Comparison of ENCODE assay signal across 8 cellular contexts in the genomic region with DNA sequence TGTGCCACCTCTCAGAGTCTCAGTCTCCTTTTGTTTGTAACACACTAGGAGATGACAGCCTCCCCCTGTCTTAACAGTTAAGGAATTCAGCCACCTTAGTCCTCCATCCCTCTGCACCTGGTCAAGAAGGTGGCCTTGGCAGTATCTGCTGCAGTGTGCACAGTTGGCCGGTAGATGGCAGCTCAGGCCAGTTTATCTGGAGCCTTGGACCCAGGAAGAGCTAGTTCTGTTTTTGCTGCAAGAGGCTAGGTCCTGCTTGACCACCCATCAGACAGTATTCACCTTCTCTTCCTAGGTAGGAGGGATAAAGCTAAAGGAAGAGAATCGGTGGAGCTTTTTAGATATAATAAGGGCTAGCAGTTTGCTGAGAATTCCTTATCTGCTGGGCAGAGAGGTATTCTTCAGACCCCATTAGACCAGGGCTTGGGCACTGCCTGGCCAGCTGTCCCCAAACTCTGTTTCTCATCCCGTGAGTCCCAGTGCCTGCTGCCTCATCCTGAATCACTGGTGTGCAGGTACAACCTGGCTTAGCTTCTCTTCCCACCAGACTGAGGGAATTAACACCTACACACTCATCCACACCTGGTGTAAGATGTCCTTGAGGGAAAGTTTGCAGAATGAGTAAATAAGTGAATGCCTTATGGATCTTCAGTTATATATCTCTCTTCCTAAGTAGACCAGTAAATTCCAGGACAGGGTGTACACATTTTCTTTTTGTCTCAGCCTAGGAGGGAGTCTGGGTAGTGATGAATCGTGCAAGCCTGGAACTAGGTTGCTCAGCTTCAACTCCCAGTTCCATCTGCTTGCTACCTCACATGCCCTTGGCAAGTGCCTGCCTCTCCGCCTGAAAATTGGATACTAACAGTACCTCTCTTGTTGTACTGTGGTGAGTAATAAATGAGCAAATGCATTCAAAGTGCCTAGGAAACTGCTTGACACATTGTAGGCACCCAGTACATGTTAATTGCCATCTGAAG.
A peak's percentile ranks its signal among the peaks of the same experiment; 100 is the strongest.
DNase-seq lines count a peak whose midpoint lies in the region; ATAC-seq and TF ChIP-seq lines count a peak whose summit lies in the region.

No MANE protein-coding gene starts in this region.

- H3K4me3 ChIP-seq in GM23248 = no peak overlapping the region
- H3K4me3 ChIP-seq in MG63 = no peak overlapping the region
- no peak overlapping the region for H3K4me3 ChIP-seq in cardiac muscle cell

- 22 to 24% methylated on average over 5 of the region's 5 CpGs for WGBS in GM23248 (ENCODE audit: low coverage in 1 of 2, low lambda C conversion rate in 2 of 2, missing lambda C conversion rate in 2 of 2), 2 experiments

- peak overlapping the region; percentile 23 for H3K27ac Mint-ChIP-seq in activated naive CD4-positive, alpha-beta T cell treated with anti-CD3 and anti-CD28 coated beads, Interleukin-2, amount 50 U/mL, for 24 hours

- H3K27me3 Mint-ChIP-seq in activated naive CD4-positive, alpha-beta T cell treated with anti-CD3 and anti-CD28 coated beads, Interleukin-2, amount 50 U/mL, for 24 hours = no peaks in the 10 kb centered on the region

- H3K9ac ChIP-seq in GM23248 = no peak overlapping the region

- H3K27me3 ChIP-seq in GM23248 (replicated peaks; ENCODE audit: insufficient read depth) (peaks cover 7% of the 10 kb centered on the region; the same call in 1 of the 2 replicates), MG63 (peaks cover 3% of the 10 kb centered on the region; the same call in 1 of the 2 replicates), cardiac muscle cell (no peaks in the 10 kb centered on the region)

- no peaks in the 10 kb centered on the region for H3K9me2 ChIP-seq in GM23248 (ENCODE audit: insufficient read depth)

- no peak overlapping the region for H3K27ac ChIP-seq in GM23248
- no peak overlapping the region for H3K27ac ChIP-seq in cardiac muscle cell

- H3K36me3 ChIP-seq in GM23248 (ENCODE audit: low read depth) (no peaks in the 10 kb centered on the region), MG63 (no peaks in the 10 kb centered on the region), cardiac muscle cell (no peaks in the 10 kb centered on the region)

- peaks cover 20% of the 10 kb centered on the region for H3K4me1 Mint-ChIP-seq in activated naive CD4-positive, alpha-beta T cell treated with anti-CD3 and anti-CD28 coated beads, Interleukin-2, amount 50 U/mL, for 24 hours

- H3K4me3 Mint-ChIP-seq in activated naive CD4-positive, alpha-beta T cell treated with anti-CD3 and anti-CD28 coated beads, Interleukin-2, amount 50 U/mL, for 24 hours = peak overlapping the region; percentile 39

- DNase-seq in EH (ENCODE audit: low read depth) (peak; percentile 72), GM23248 (peak; percentile 60), MG63 (peak; percentile 28), cardiac muscle cell (ENCODE audit: low read depth in 1 of 2, low spot score in 1 of 2) (peak; percentile 77 to 78), pulmonary artery endothelial cell (ENCODE audit: low read depth, low spot score) (peak; percentile 11)

- in situ Hi-C loops in GM23248 (cut with MboI) = no loop called here

- no peaks in the 10 kb centered on the region for H3K79me2 ChIP-seq in GM23248 (ENCODE audit: insufficient read depth)

- ATAC-seq in SK-N-SH treated with all-trans-retinoic acid at 6 μM for 48 hours = peak; percentile 91
- ATAC-seq in HG03095 (IDR thresholded peaks at IDR 0.05; ENCODE audit: unreplicated experiment) = no peak

- no peaks in the 10 kb centered on the region for H3K9me3 Mint-ChIP-seq in activated naive CD4-positive, alpha-beta T cell treated with anti-CD3 and anti-CD28 coated beads, Interleukin-2, amount 50 U/mL, for 24 hours

- no peak overlapping the region for H2AFZ ChIP-seq in GM23248

- no peaks in the 10 kb centered on the region for H4K20me1 ChIP-seq in GM23248 (ENCODE audit: insufficient read depth)

- no peaks in the 10 kb centered on the region for H3F3A ChIP-seq in GM23248 (ENCODE audit: insufficient read depth)

- H3K36me3 Mint-ChIP-seq in activated naive CD4-positive, alpha-beta T cell treated with anti-CD3 and anti-CD28 coated beads, Interleukin-2, amount 50 U/mL, for 24 hours = no peaks in the 10 kb centered on the region

- H3K9me3 ChIP-seq in GM23248 (ENCODE audit: low read depth) = no peaks in the 10 kb centered on the region
- H3K9me3 ChIP-seq in MG63 = no peaks in the 10 kb centered on the region; the same call in 1 of the 2 replicates
- H3K9me3 ChIP-seq in cardiac muscle cell (ENCODE audit: low read depth) = no peaks in the 10 kb centered on the region

- peak; percentile 93 for TF ChIP-seq CTCF in cardiac muscle cell (IDR thresholded peaks at IDR 0.05; ENCODE audit: low read depth, low read length)

- H3K4me1 ChIP-seq in GM23248 (ENCODE audit: insufficient read depth) = no peaks in the 10 kb centered on the region
- no peaks in the 10 kb centered on the region for H3K4me1 ChIP-seq in cardiac muscle cell (ENCODE audit: low read depth)

- H3K4me2 ChIP-seq in GM23248 (ENCODE audit: unreplicated experiment) = no peak overlapping the region

TF ChIP-seq in SK-N-SH treated with all-trans-retinoic acid at 6 μM for 48 hours, 23 proteins besides CTCF, POLR2A, EP300 and RAD21 (continues in another document):
- TF ChIP-seq SNAI2 (CRISPR knock-in tag; IDR thresholded peaks at IDR 0.05) (no peak), GLIS3 (CRISPR knock-in tag; IDR thresholded peaks at IDR 0.05) (no peak), RARB (CRISPR knock-in tag; IDR thresholded peaks at IDR 0.05) (no peak), CSRNP3 (CRISPR knock-in tag; IDR thresholded peaks at IDR 0.05) (no peak), TSHZ2 (CRISPR knock-in tag; IDR thresholded peaks at IDR 0.05) (no peak), PPARA (CRISPR knock-in tag; IDR thresholded peaks at IDR 0.05; ENCODE audit: borderline replicate concordance) (no peak), ZNF565 (CRISPR knock-in tag; conservative IDR thresholded peaks at IDR 0.05; ENCODE audit: low read depth) (no peak)
- TF ChIP-seq, protein P1, sequence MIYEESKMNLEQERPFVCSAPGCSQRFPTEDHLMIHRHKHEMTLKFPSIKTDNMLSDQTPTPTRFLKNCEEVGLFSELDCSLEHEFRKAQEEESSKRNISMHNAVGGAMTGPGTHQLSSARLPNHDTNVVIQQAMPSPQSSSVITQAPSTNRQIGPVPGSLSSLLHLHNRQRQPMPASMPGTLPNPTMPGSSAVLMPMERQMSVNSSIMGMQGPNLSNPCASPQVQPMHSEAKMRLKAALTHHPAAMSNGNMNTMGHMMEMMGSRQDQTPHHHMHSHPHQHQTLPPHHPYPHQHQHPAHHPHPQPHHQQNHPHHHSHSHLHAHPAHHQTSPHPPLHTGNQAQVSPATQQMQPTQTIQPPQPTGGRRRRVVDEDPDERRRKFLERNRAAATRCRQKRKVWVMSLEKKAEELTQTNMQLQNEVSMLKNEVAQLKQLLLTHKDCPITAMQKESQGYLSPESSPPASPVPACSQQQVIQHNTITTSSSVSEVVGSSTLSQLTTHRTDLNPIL (CRISPR knock-in tag; IDR thresholded peaks at IDR 0.05; ENCODE audit: low read depth) = no peak
- TF ChIP-seq, protein P2, sequence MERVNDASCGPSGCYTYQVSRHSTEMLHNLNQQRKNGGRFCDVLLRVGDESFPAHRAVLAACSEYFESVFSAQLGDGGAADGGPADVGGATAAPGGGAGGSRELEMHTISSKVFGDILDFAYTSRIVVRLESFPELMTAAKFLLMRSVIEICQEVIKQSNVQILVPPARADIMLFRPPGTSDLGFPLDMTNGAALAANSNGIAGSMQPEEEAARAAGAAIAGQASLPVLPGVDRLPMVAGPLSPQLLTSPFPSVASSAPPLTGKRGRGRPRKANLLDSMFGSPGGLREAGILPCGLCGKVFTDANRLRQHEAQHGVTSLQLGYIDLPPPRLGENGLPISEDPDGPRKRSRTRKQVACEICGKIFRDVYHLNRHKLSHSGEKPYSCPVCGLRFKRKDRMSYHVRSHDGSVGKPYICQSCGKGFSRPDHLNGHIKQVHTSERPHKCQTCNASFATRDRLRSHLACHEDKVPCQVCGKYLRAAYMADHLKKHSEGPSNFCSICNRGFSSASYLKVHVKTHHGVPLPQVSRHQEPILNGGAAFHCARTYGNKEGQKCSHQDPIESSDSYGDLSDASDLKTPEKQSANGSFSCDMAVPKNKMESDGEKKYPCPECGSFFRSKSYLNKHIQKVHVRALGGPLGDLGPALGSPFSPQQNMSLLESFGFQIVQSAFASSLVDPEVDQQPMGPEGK (CRISPR knock-in tag; IDR thresholded peaks at IDR 0.05; ENCODE audit: borderline replicate concordance) = no peak

Comparison
In these comparisons a context has a peak if more than half of its experiments do, and no peak if none do; other contexts are left out.
1. DNase-seq: peak in every context shown above with its lines; median percentile 78 in cardiac muscle cell; 72 in EH; 60 in GM23248; 28 in MG63; 11 in pulmonary artery endothelial cell.